1 cellular context compared by ENCODE assay signal in the genomic region with DNA sequence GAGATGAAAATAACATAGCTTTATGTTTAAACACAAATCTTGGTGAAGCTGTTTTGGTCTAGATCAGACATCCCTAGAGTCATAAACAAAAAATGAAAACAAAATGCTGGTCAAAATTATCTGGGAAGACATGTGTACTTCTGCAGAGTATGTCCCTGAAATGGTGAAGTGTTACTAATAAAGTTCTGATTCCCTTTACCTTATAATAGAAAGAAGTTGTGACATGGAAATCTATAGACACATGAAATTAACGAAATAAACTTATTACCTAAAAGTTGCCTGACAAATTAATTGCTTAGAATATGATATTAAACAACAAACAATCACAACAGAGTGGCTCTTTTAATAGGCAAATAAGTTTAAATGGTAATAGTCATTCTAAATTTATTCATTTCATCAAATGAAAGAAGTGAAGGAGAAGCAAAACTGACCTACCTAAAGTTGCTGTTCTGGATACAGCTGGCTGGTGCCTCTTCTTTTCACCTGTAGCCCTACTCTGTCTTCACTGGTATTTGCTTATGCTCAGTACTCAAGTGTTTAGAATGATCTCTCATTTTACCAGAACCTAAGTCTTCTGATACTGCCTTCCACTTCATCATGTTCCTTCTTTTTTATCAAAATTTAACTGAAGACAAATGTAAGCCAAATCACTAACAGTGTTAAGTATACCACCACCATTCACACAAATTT.
A peak's percentile ranks its signal among the peaks of the same experiment; 100 is the strongest.
TF ChIP-seq lines count a peak whose summit lies in the region.

No MANE protein-coding gene starts in this region.

TF ChIP-seq in K562, 482 proteins besides CTCF, POLR2A, EP300 and RAD21:
- TF ChIP-seq ZBTB40 (IDR thresholded peaks at IDR 0.05) = peak; percentile 86
- peak; percentile 50; the same call in 1 of the 2 replicates for TF ChIP-seq ZBTB40 (CRISPR knock-in tag; IDR thresholded peaks at IDR 0.05)
- no peak for TF ChIP-seq SMARCE1 (IDR thresholded peaks at IDR 0.05)
- no peak for TF ChIP-seq NUFIP1 (IDR thresholded peaks at IDR 0.05; ENCODE audit: partially characterized antibody)
